In genomic region chr9:91810286-91810905, GRCh38 we compare ENCODE assay signal across 1 cellular context.
TF ChIP-seq lines count a peak whose summit lies in the region.

No MANE protein-coding gene starts in this region.

TF ChIP-seq in H1, 55 proteins besides CTCF, POLR2A, EP300 and RAD21 (continued from another document):
- TF ChIP-seq CHD7 (IDR thresholded peaks at IDR 0.05; ENCODE audit: insufficient replicate concordance, low read length) (no peak), GTF2F1 (IDR thresholded peaks at IDR 0.05; ENCODE audit: borderline replicate concordance, low read depth, low read length) (no peak), KDM5A (IDR thresholded peaks at IDR 0.05; ENCODE audit: low read length) (no peak), BACH1 (IDR thresholded peaks at IDR 0.05; ENCODE audit: low read length) (no peak), CHD2 (IDR thresholded peaks at IDR 0.05; ENCODE audit: low read length) (no peak), SRF (IDR thresholded peaks at IDR 0.05; ENCODE audit: low read depth, low read length) (no peak), POLR2AphosphoS5 (IDR thresholded peaks at IDR 0.05; ENCODE audit: low read depth, low read length) (no peak), SP4 (IDR thresholded peaks at IDR 0.05; ENCODE audit: low read length) (no peak), EGR1 (IDR thresholded peaks at IDR 0.05; ENCODE audit: borderline replicate concordance, low read depth, low read length) (no peak), ATF2 (IDR thresholded peaks at IDR 0.05; ENCODE audit: low read length) (no peak), ZNF274 (IDR thresholded peaks at IDR 0.05; ENCODE audit: borderline replicate concordance, extremely low read depth, low read length) (no peak)
- TF ChIP-seq, protein P1, sequence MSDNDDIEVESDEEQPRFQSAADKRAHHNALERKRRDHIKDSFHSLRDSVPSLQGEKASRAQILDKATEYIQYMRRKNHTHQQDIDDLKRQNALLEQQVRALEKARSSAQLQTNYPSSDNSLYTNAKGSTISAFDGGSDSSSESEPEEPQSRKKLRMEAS (IDR thresholded peaks at IDR 0.05) = no peak
